In the genomic region with DNA sequence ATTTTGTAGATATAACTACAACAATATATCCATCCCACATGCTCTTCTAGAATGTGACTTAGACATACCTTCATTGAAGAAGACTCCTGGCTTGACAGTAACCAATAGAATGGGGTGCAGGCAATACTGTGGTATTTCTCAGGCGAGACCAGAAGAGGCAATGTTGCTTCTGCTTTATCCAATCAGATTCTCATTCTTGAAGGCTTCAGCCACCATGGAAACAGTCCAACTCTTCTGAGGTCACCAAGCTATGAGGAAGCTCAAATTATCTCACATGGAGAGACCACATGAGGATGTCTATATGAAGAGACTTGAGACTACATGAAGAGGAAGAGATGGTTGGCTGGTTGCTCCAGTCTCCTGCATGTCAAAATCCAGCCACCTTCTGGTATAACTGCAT, we compare ENCODE assay signal across 14 cellular contexts.
"Had no signal": no experiment of that assay in that cellular context is flagged by ENCODE, and none has a peak within 500 bp of the region (broad histone marks: within the 10 kb centered on the region; RNA-seq: fewer than 3 reads in every experiment).

No MANE protein-coding gene starts in this region.

- H3K27me3 Mint-ChIP-seq: activated CD4-positive, alpha-beta memory T cell treated with anti-CD3 and anti-CD28 coated beads, Interleukin-2, amount 10 ng/mL, durations not matched to agents 7 days and 5 days; activated naive CD8-positive, alpha-beta T cell treated with anti-CD3 and anti-CD28 coated beads for 36 hours; stimulated activated naive CD8-positive, alpha-beta T cell treated with anti-CD3 and anti-CD28 coated beads, Interleukin-15, amount 100 ng/mL, for 72 hours; T-helper 17 cell had no signal

- H3K9me3 ChIP-seq: ascending aorta, heart left ventricle, testis, upper lobe of right lung had no signal

- H3K27me3 ChIP-seq: ascending aorta, heart left ventricle, testis, upper lobe of right lung had no signal

- ATAC-seq: heart left ventricle; left lobe of liver; stimulated activated naive CD8-positive, alpha-beta T cell treated with anti-CD3 and anti-CD28 coated beads, Interleukin-15, amount 100 ng/mL, for 72 hours; T-helper 17 cell; upper lobe of right lung had no signal

- H3K9me3 Mint-ChIP-seq: activated naive CD8-positive, alpha-beta T cell treated with anti-CD3 and anti-CD28 coated beads for 36 hours; nephron had no signal

- H3K36me3 ChIP-seq: ascending aorta, heart left ventricle, upper lobe of right lung had no signal

- H3K36me3 Mint-ChIP-seq: activated naive CD8-positive, alpha-beta T cell treated with anti-CD3 and anti-CD28 coated beads for 36 hours had no signal

- DNase-seq: activated CD4-positive, alpha-beta memory T cell treated with anti-CD3 and anti-CD28 coated beads, Interleukin-2, amount 10 ng/mL, durations not matched to agents 7 days and 5 days; activated gamma-delta T cell; activated naive CD8-positive, alpha-beta T cell treated with anti-CD3 and anti-CD28 coated beads for 36 hours; activated T-cell treated with anti-CD3 and anti-CD28 coated beads, Interleukin-2, amount 50 U/mL, for 48 hours; heart left ventricle; mesendoderm; stimulated activated CD4-positive, alpha-beta T cell treated with anti-CD3 and anti-CD28 coated beads, Interleukin-4, amount 100 ng/mL, for 24 hours; stimulated activated naive CD8-positive, alpha-beta T cell treated with anti-CD3 and anti-CD28 coated beads, Interleukin-15, amount 100 ng/mL, for 72 hours; T-helper 17 cell; testis; upper lobe of right lung had no signal

- H3K4me1 Mint-ChIP-seq: activated CD4-positive, alpha-beta memory T cell treated with anti-CD3 and anti-CD28 coated beads, Interleukin-2, amount 10 ng/mL, durations not matched to agents 7 days and 5 days; activated naive CD8-positive, alpha-beta T cell treated with anti-CD3 and anti-CD28 coated beads for 36 hours; stimulated activated naive CD8-positive, alpha-beta T cell treated with anti-CD3 and anti-CD28 coated beads, Interleukin-15, amount 100 ng/mL, for 72 hours; T-helper 17 cell had no signal

- H3K27ac Mint-ChIP-seq: activated CD4-positive, alpha-beta memory T cell treated with anti-CD3 and anti-CD28 coated beads, Interleukin-2, amount 10 ng/mL, durations not matched to agents 7 days and 5 days; activated naive CD8-positive, alpha-beta T cell treated with anti-CD3 and anti-CD28 coated beads for 36 hours; nephron; stimulated activated naive CD8-positive, alpha-beta T cell treated with anti-CD3 and anti-CD28 coated beads, Interleukin-15, amount 100 ng/mL, for 72 hours; T-helper 17 cell had no signal

- H3K4me1 ChIP-seq: ascending aorta, testis, upper lobe of right lung had no signal

- H3K4me3 ChIP-seq: ascending aorta, heart left ventricle, testis, upper lobe of right lung had no signal

- H3K27ac ChIP-seq: ascending aorta, heart left ventricle, testis, upper lobe of right lung had no signal

- H3K4me3 Mint-ChIP-seq: activated CD4-positive, alpha-beta memory T cell treated with anti-CD3 and anti-CD28 coated beads, Interleukin-2, amount 10 ng/mL, durations not matched to agents 7 days and 5 days; activated naive CD8-positive, alpha-beta T cell treated with anti-CD3 and anti-CD28 coated beads for 36 hours; nephron; stimulated activated naive CD8-positive, alpha-beta T cell treated with anti-CD3 and anti-CD28 coated beads, Interleukin-15, amount 100 ng/mL, for 72 hours; T-helper 17 cell had no signal
